28 cellular contexts compared by ENCODE assay signal in genomic region chr2:142176941-142177340, GRCh38. TPM values are rescaled to one million over a fixed set of nuclear protein-coding genes. Genes with fewer than 3 reads are reported as not detected.
"Had no signal": no experiment of that assay in that cellular context is flagged by ENCODE, and none has a peak within 500 bp of the region (broad histone marks: within the 10 kb centered on the region; RNA-seq: fewer than 3 reads in every experiment).

No MANE protein-coding gene starts in this region.

- H3K9ac ChIP-seq: KMS-11 had no signal

- H3K27ac ChIP-seq: cardiac muscle cell, KMS-11, SK-N-MC had no signal

- H3K36me3 ChIP-seq: cardiac muscle cell had no signal

- ATAC-seq: activated CD8-positive, alpha-beta memory T cell treated with anti-CD3 and anti-CD28 coated beads, Interleukin-2, amount 10 ng/mL, durations not matched to agents 7 days and 5 days; activated T-helper 17 cell treated with anti-CD3 and anti-CD28 coated beads, Interleukin-2, amount 50 U/mL, for 72 hours had no signal

- H3K27ac Mint-ChIP-seq: activated B cell treated with CpG ODN at 0.5 μM for 24 hours; activated CD4-positive, alpha-beta T cell treated with anti-CD3 and anti-CD28 coated beads, Interleukin-2, amount 10 ng/mL, durations not matched to agents 24 days and 14 days; activated CD8-positive, alpha-beta memory T cell treated with anti-CD3 and anti-CD28 coated beads, Interleukin-2, amount 10 ng/mL, durations not matched to agents 7 days and 5 days; activated naive CD4-positive, alpha-beta T cell treated with anti-CD3 and anti-CD28 coated beads for 36 hours; activated naive CD8-positive, alpha-beta T cell; activated T-helper 17 cell treated with anti-CD3 and anti-CD28 coated beads, Interleukin-2, amount 50 U/mL, for 72 hours; T-helper 1 cell treated with Interleukin-12 subunit alpha and Interleukin-12 subunit beta and Interleukin-4 antibody, amounts not matched to agents 30 μg/mL and 1 μg/mL, for 36 hours had no signal

- H3K9me3 Mint-ChIP-seq: activated B cell treated with CpG ODN at 0.5 μM for 24 hours; activated CD4-positive, alpha-beta T cell treated with anti-CD3 and anti-CD28 coated beads, Interleukin-2, amount 10 ng/mL, durations not matched to agents 24 days and 14 days; T-helper 1 cell treated with Interleukin-12 subunit alpha and Interleukin-12 subunit beta and Interleukin-4 antibody, amounts not matched to agents 30 μg/mL and 1 μg/mL, for 36 hours had no signal

- H3K27me3 Mint-ChIP-seq: activated B cell treated with CpG ODN at 0.5 μM for 24 hours; activated CD4-positive, alpha-beta T cell treated with anti-CD3 and anti-CD28 coated beads, Interleukin-2, amount 10 ng/mL, durations not matched to agents 24 days and 14 days; activated CD8-positive, alpha-beta memory T cell treated with anti-CD3 and anti-CD28 coated beads, Interleukin-2, amount 10 ng/mL, durations not matched to agents 7 days and 5 days; activated naive CD8-positive, alpha-beta T cell; activated T-helper 17 cell treated with anti-CD3 and anti-CD28 coated beads, Interleukin-2, amount 50 U/mL, for 72 hours had no signal

- H3K27me3 ChIP-seq: cardiac muscle cell had no signal

- H3K4me1 Mint-ChIP-seq: activated B cell treated with CpG ODN at 0.5 μM for 24 hours; activated CD4-positive, alpha-beta T cell treated with anti-CD3 and anti-CD28 coated beads, Interleukin-2, amount 10 ng/mL, durations not matched to agents 24 days and 14 days; activated CD8-positive, alpha-beta memory T cell treated with anti-CD3 and anti-CD28 coated beads, Interleukin-2, amount 10 ng/mL, durations not matched to agents 7 days and 5 days; activated T-helper 17 cell treated with anti-CD3 and anti-CD28 coated beads, Interleukin-2, amount 50 U/mL, for 72 hours had no signal

- DNase-seq: activated B cell treated with CpG ODN at 0.5 μM for 24 hours; activated CD4-positive, alpha-beta T cell treated with anti-CD3 and anti-CD28 coated beads for 1 hour; activated CD4-positive, alpha-beta T cell treated with anti-CD3 and anti-CD28 coated beads, Interleukin-2, amount 10 ng/mL, durations not matched to agents 24 days and 14 days; activated CD4-positive, alpha-beta T cell treated with anti-CD3 and anti-CD28 coated beads, Interleukin-2, amount 50 U/mL, for 48 hours; activated CD8-positive, alpha-beta memory T cell treated with anti-CD3 and anti-CD28 coated beads, Interleukin-2, amount 10 ng/mL, durations not matched to agents 7 days and 5 days; activated gamma-delta T cell; activated naive CD4-positive, alpha-beta T cell treated with anti-CD3 and anti-CD28 coated beads for 36 hours; activated T-cell treated with anti-CD3 and anti-CD28 coated beads, Interleukin-2, amount 50 U/mL, for 48 hours; amygdala; NCI-H1092 treated with DMSO at 0.1 percent for 48 hours; NCI-H1417 treated with DMSO at 0.1 percent for 48 hours; NCI-H1694; NCI-H2029 treated with DMSO at 0.1 percent for 48 hours; NCI-H446; NCI-H524; NCI-H748 treated with DMSO at 0.1 percent for 48 hours; SIG-M5; SW 1271 had no signal

- H3K4me3 ChIP-seq: cardiac muscle cell, SK-N-MC had no signal

- H3K4me3 Mint-ChIP-seq: activated B cell treated with CpG ODN at 0.5 μM for 24 hours; activated CD4-positive, alpha-beta T cell treated with anti-CD3 and anti-CD28 coated beads, Interleukin-2, amount 10 ng/mL, durations not matched to agents 24 days and 14 days; activated CD8-positive, alpha-beta memory T cell treated with anti-CD3 and anti-CD28 coated beads, Interleukin-2, amount 10 ng/mL, durations not matched to agents 7 days and 5 days; activated naive CD4-positive, alpha-beta T cell treated with anti-CD3 and anti-CD28 coated beads for 36 hours; activated naive CD8-positive, alpha-beta T cell; activated T-helper 17 cell treated with anti-CD3 and anti-CD28 coated beads, Interleukin-2, amount 50 U/mL, for 72 hours; brain; T-helper 1 cell treated with Interleukin-12 subunit alpha and Interleukin-12 subunit beta and Interleukin-4 antibody, amounts not matched to agents 30 μg/mL and 1 μg/mL, for 36 hours had no signal

- H3K36me3 Mint-ChIP-seq: activated CD8-positive, alpha-beta memory T cell treated with anti-CD3 and anti-CD28 coated beads, Interleukin-2, amount 10 ng/mL, durations not matched to agents 7 days and 5 days; activated naive CD8-positive, alpha-beta T cell; brain had no signal

RNA-seq across cellular contexts. Expression of gene LRP1B, which starts 46.1 kb away (rescaled TPM):
- total RNA-seq: activated B cell treated with CpG ODN at 0.5 μM for 24 hours; activated CD4-positive, alpha-beta T cell treated with anti-CD3 and anti-CD28 coated beads, Interleukin-2, amount 10 ng/mL, durations not matched to agents 24 days and 14 days; activated CD8-positive, alpha-beta memory T cell treated with anti-CD3 and anti-CD28 coated beads, Interleukin-2, amount 10 ng/mL, durations not matched to agents 7 days and 5 days; activated naive CD4-positive, alpha-beta T cell treated with anti-CD3 and anti-CD28 coated beads for 36 hours; activated T-helper 17 cell treated with anti-CD3 and anti-CD28 coated beads, Interleukin-2, amount 50 U/mL, for 72 hours; MCF 10A; OCI-LY7; RPMI7951 had no signal
